1 cellular context compared by ENCODE assay signal in the genomic region with DNA sequence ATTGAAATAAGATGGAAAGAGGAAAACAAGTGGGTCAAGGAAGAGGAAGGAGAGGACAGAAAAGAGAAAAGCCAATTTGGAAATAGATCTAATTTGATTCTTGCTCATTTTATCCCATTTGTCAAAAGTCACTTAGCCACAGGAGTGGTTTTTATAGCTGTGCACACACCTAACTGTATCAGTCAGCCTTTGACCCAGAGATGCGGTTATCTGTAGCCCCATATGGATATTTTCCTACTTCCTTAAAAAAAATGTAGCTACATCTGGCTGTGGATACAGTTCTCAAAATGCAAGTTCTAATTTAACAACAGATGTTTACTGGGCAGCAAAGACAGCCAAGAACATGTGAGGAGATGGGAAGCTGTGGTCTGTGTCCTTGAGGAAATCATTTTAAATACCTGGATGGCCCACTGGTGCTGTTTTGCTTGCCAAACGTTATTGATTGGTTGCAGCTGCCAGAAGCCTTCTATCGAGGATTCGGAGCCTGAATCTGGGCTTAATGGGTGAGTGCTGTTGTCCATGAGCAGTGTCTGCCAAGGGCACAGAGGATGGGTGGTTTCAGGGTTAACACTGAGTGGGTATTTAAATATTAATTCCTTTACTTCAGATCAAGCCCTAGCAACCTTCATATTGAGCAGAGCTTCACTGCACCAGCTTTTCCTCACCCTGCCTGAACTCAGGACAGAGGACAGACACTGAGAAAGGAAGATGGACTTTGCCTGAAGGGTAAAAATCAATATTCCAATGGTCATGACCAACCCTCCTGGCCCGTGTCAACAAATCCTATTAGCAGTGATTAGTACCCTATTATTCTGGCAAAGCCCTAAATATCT.
TF ChIP-seq lines count a peak whose summit lies in the region.

No MANE protein-coding gene starts in this region.

TF ChIP-seq in HepG2, 621 proteins besides CTCF, POLR2A, EP300 and RAD21 (continued from another document and continues in another):
- TF ChIP-seq MIXL1 (CRISPR knock-in tag; IDR thresholded peaks at IDR 0.05) = peak; percentile 54; the same call in 1 of the 2 replicates
- TF ChIP-seq SRF (IDR thresholded peaks at IDR 0.05; ENCODE audit: low read depth, low read length) = no peak
- TF ChIP-seq IRF2 (CRISPR knock-in tag; IDR thresholded peaks at IDR 0.05) = peak; percentile 28; the same call in 1 of the 2 replicates
- TF ChIP-seq EEA1 (CRISPR knock-in tag; IDR thresholded peaks at IDR 0.05; ENCODE audit: borderline replicate concordance) = no peak
- no peak for TF ChIP-seq MEIS1 (CRISPR knock-in tag; IDR thresholded peaks at IDR 0.05; ENCODE audit: borderline replicate concordance)
- TF ChIP-seq HDAC2 (CRISPR knock-in tag; IDR thresholded peaks at IDR 0.05) = peak; percentile 41; the same call in 1 of the 2 replicates
- TF ChIP-seq, protein P1, sequence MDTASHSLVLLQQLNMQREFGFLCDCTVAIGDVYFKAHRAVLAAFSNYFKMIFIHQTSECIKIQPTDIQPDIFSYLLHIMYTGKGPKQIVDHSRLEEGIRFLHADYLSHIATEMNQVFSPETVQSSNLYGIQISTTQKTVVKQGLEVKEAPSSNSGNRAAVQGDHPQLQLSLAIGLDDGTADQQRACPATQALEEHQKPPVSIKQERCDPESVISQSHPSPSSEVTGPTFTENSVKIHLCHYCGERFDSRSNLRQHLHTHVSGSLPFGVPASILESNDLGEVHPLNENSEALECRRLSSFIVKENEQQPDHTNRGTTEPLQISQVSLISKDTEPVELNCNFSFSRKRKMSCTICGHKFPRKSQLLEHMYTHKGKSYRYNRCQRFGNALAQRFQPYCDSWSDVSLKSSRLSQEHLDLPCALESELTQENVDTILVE (CRISPR knock-in tag; IDR thresholded peaks at IDR 0.05) = no peak
- TF ChIP-seq CC2D1A (CRISPR knock-in tag; IDR thresholded peaks at IDR 0.05) = no peak
- TF ChIP-seq DPF2 (CRISPR knock-in tag; IDR thresholded peaks at IDR 0.05; ENCODE audit: borderline replicate concordance, low read depth) = 0 out of 2 replicates have a peak, but pooled peaks have one; percentile 47
- TF ChIP-seq ZFX (CRISPR knock-in tag; IDR thresholded peaks at IDR 0.05; ENCODE audit: low read depth) = no peak
- TF ChIP-seq ZKSCAN1 (IDR thresholded peaks at IDR 0.05; ENCODE audit: low read length) = no peak
- TF ChIP-seq CEBPB (IDR thresholded peaks at IDR 0.05; ENCODE audit: borderline replicate concordance, low read depth, low read length) = no peak
- no peak for TF ChIP-seq RORA (CRISPR knock-in tag; IDR thresholded peaks at IDR 0.05)
- no peak for TF ChIP-seq SRSF4 (IDR thresholded peaks at IDR 0.05; ENCODE audit: low read depth, low read length, poor library complexity, severe bottlenecking)
- TF ChIP-seq MED1 (CRISPR knock-in tag; IDR thresholded peaks at IDR 0.05) = 0 out of 2 replicates have a peak, but pooled peaks have one; percentile 11
- TF ChIP-seq ZNF234 (CRISPR knock-in tag; conservative IDR thresholded peaks at IDR 0.05) = no peak
- 0 out of 2 replicates have a peak, but pooled peaks have one; percentile 28 for TF ChIP-seq MEIS2 (CRISPR knock-in tag; IDR thresholded peaks at IDR 0.05)
- no peak for TF ChIP-seq ZNF251 (CRISPR knock-in tag; IDR thresholded peaks at IDR 0.05)
- TF ChIP-seq ZNF318 (CRISPR knock-in tag; IDR thresholded peaks at IDR 0.05) = no peak
- TF ChIP-seq, protein P2, sequence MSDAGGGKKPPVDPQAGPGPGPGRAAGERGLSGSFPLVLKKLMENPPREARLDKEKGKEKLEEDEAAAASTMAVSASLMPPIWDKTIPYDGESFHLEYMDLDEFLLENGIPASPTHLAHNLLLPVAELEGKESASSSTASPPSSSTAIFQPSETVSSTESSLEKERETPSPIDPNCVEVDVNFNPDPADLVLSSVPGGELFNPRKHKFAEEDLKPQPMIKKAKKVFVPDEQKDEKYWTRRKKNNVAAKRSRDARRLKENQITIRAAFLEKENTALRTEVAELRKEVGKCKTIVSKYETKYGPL (CRISPR knock-in tag; IDR thresholded peaks at IDR 0.05) = no peak
- no peak for TF ChIP-seq MAZ (IDR thresholded peaks at IDR 0.05; ENCODE audit: borderline replicate concordance, low read depth, low read length)
- no peak for TF ChIP-seq MAZ (CRISPR knock-in tag; IDR thresholded peaks at IDR 0.05; ENCODE audit: low read depth)
- no peak for TF ChIP-seq RELA (CRISPR knock-in tag; IDR thresholded peaks at IDR 0.05)
- TF ChIP-seq ONECUT2 (CRISPR knock-in tag; IDR thresholded peaks at IDR 0.05) = peak; percentile 94
- no peak for TF ChIP-seq AHR (CRISPR knock-in tag; IDR thresholded peaks at IDR 0.05)
- TF ChIP-seq, protein P3, sequence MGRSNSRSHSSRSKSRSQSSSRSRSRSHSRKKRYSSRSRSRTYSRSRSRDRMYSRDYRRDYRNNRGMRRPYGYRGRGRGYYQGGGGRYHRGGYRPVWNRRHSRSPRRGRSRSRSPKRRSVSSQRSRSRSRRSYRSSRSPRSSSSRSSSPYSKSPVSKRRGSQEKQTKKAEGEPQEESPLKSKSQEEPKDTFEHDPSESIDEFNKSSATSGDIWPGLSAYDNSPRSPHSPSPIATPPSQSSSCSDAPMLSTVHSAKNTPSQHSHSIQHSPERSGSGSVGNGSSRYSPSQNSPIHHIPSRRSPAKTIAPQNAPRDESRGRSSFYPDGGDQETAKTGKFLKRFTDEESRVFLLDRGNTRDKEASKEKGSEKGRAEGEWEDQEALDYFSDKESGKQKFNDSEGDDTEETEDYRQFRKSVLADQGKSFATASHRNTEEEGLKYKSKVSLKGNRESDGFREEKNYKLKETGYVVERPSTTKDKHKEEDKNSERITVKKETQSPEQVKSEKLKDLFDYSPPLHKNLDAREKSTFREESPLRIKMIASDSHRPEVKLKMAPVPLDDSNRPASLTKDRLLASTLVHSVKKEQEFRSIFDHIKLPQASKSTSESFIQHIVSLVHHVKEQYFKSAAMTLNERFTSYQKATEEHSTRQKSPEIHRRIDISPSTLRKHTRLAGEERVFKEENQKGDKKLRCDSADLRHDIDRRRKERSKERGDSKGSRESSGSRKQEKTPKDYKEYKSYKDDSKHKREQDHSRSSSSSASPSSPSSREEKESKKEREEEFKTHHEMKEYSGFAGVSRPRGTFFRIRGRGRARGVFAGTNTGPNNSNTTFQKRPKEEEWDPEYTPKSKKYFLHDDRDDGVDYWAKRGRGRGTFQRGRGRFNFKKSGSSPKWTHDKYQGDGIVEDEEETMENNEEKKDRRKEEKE (IDR thresholded peaks at IDR 0.05) = no peak
- no peak for TF ChIP-seq GPBP1L1 (CRISPR knock-in tag; IDR thresholded peaks at IDR 0.05)
- no peak for TF ChIP-seq ZNF781 (CRISPR knock-in tag; IDR thresholded peaks at IDR 0.05; ENCODE audit: borderline replicate concordance, not compliant biosample characterization)
- TF ChIP-seq, protein P4, sequence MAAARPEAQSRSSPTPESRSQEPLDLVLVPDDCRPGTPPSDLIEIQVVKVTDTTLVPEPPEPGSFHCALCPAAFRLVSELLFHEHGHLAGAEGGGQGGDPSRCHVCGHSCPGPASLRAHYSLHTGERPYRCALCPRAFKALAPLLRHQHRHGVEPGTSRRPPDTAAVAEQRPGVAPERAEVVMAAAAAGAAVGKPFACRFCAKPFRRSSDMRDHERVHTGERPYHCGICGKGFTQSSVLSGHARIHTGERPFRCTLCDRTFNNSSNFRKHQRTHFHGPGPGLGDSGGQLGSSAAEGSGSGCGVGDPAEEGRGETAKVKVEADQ (CRISPR knock-in tag; IDR thresholded peaks at IDR 0.05; ENCODE audit: borderline replicate concordance) = no peak
- TF ChIP-seq PHF21A (CRISPR knock-in tag; IDR thresholded peaks at IDR 0.05) = peak; percentile 55; the same call in 1 of the 2 replicates
- no peak for TF ChIP-seq SNAPC4 (CRISPR knock-in tag; IDR thresholded peaks at IDR 0.05)
- no peak for TF ChIP-seq ARNT2 (CRISPR knock-in tag; IDR thresholded peaks at IDR 0.05; ENCODE audit: low read depth)
- no peak for TF ChIP-seq XRCC5 (optimal IDR thresholded peaks at IDR 0.05; ENCODE audit: low read length)
- peak; percentile 52; the same call in 1 of the 2 replicates for TF ChIP-seq ZNF264 (CRISPR knock-in tag; IDR thresholded peaks at IDR 0.05)
- TF ChIP-seq TEAD2 (CRISPR knock-in tag; IDR thresholded peaks at IDR 0.05) = no peak
- TF ChIP-seq, protein P5, sequence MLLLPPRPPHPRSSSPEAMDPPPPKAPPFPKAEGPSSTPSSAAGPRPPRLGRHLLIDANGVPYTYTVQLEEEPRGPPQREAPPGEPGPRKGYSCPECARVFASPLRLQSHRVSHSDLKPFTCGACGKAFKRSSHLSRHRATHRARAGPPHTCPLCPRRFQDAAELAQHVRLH (CRISPR knock-in tag; IDR thresholded peaks at IDR 0.05; ENCODE audit: borderline replicate concordance, low read depth) = no peak
